Comparison of ENCODE assay signal across 25 cellular contexts in the genomic region with DNA sequence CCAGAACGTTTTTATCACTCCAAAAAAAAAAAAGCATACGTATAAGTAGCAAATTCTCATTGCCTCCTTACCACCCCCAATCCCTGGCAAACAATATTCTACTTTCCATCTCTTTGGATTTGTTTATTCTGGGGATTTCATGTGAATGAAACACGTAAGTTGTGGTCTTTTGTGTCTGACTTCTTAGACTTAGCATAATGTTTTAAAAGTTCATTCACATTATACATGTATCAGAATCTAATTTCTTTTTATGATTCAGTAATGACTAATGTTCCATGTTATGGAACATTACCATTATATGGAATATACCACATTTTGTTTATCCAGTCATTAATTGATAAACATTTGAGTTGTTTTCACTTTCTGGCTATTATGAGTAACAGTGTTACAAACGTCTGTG.
"Had no signal": no experiment of that assay in that cellular context is flagged by ENCODE, and none has a peak within 500 bp of the region (broad histone marks: within the 10 kb centered on the region; RNA-seq: fewer than 3 reads in every experiment).

No MANE protein-coding gene starts in this region.

- H3K36me3 ChIP-seq: gastrocnemius medialis, vagina had no signal

- H3K9me3 Mint-ChIP-seq: activated naive CD4-positive, alpha-beta T cell treated with anti-CD3 and anti-CD28 coated beads for 36 hours; activated T-helper 2 cell treated with anti-CD3 and anti-CD28 coated beads, Interferon-gamma antibody, Interleukin-2, Interleukin-4, amounts not matched to agents 10 μg/mL and 5 μg/mL and 100 μg/mL, durations not matched to agents 14 hours and 24 hours and 36 hours had no signal

- H3K27me3 Mint-ChIP-seq: activated CD8-positive, alpha-beta T cell treated with anti-CD3 and anti-CD28 coated beads for 36 hours; activated T-cell treated with anti-CD3 and anti-CD28 coated beads, Interleukin-2, amount 50 U/mL, for 24 hours had no signal

- H3K4me3 Mint-ChIP-seq: activated B cell treated with CpG ODN at 0.5 μM for 24 hours; activated CD8-positive, alpha-beta T cell treated with anti-CD3 and anti-CD28 coated beads for 36 hours; activated naive CD4-positive, alpha-beta T cell treated with anti-CD3 and anti-CD28 coated beads for 36 hours; activated T-cell treated with anti-CD3 and anti-CD28 coated beads, Interleukin-2, amount 50 U/mL, for 24 hours; dendritic cell treated with granulocyte-macrophage colony-stimulating factor and Interleukin-4, amounts not matched to agents 40 ng/mL and 50 ng/mL, for 4 days; nephron progenitor cell had no signal

- H3K27ac ChIP-seq: gastrocnemius medialis, tibial nerve, vagina had no signal

- H3K4me1 Mint-ChIP-seq: activated B cell treated with CpG ODN at 0.5 μM for 24 hours, nephron progenitor cell had no signal

- H3K4me3 ChIP-seq: gastrocnemius medialis, lung, tibial nerve, vagina had no signal

- H3K9me3 ChIP-seq: gastrocnemius medialis, vagina had no signal

- H3K27me3 ChIP-seq: gastrocnemius medialis, tibial nerve, vagina had no signal

- DNase-seq: activated B cell treated with CpG ODN at 0.5 μM for 24 hours; activated CD4-positive, alpha-beta T cell treated with anti-CD3 and anti-CD28 coated beads for 48 hours; activated CD8-positive, alpha-beta T cell treated with anti-CD3 and anti-CD28 coated beads for 36 hours; activated naive CD4-positive, alpha-beta T cell treated with anti-CD3 and anti-CD28 coated beads for 36 hours; activated T-cell treated with anti-CD3 and anti-CD28 coated beads, Interleukin-2, amount 50 U/mL, for 24 hours; anterior cingulate cortex; effector CD8-positive, alpha-beta T cell; gastrocnemius medialis; head of caudate nucleus; kidney; nephron progenitor cell; nucleus accumbens; posterior cingulate gyrus; retina; stimulated activated CD4-positive, alpha-beta T cell treated with anti-CD3 and anti-CD28 coated beads, Interleukin-12 subunit alpha, Interleukin-12 subunit beta, amount 100 ng/mL, for 4 hours; stimulated activated CD4-positive, alpha-beta T cell treated with anti-CD3 and anti-CD28 coated beads, Interleukin-1b, Interleukin-23, amount 100 ng/mL, for 48 hours; stimulated activated CD8-positive, alpha-beta memory T cell treated with anti-CD3 and anti-CD28 coated beads, Interleukin-4, amount 100 ng/mL, for 48 hours; stimulated activated naive CD4-positive, alpha-beta T cell; T-helper 9 cell had no signal

- FAIRE-seq: endothelial cell of umbilical vein, kidney had no signal

- H3K27ac Mint-ChIP-seq: activated B cell treated with CpG ODN at 0.5 μM for 24 hours; activated CD8-positive, alpha-beta T cell treated with anti-CD3 and anti-CD28 coated beads for 36 hours; activated naive CD4-positive, alpha-beta T cell treated with anti-CD3 and anti-CD28 coated beads for 36 hours; activated T-cell treated with anti-CD3 and anti-CD28 coated beads, Interleukin-2, amount 50 U/mL, for 24 hours; activated T-helper 2 cell treated with anti-CD3 and anti-CD28 coated beads, Interferon-gamma antibody, Interleukin-2, Interleukin-4, amounts not matched to agents 10 μg/mL and 5 μg/mL and 100 μg/mL, durations not matched to agents 14 hours and 24 hours and 36 hours; dendritic cell treated with granulocyte-macrophage colony-stimulating factor and Interleukin-4, amounts not matched to agents 40 ng/mL and 50 ng/mL, for 4 days; nephron progenitor cell had no signal

- H3K4me1 ChIP-seq: gastrocnemius medialis, tibial nerve, vagina had no signal
